Comparison of ENCODE assay signal across 31 cellular contexts in the genomic region with DNA sequence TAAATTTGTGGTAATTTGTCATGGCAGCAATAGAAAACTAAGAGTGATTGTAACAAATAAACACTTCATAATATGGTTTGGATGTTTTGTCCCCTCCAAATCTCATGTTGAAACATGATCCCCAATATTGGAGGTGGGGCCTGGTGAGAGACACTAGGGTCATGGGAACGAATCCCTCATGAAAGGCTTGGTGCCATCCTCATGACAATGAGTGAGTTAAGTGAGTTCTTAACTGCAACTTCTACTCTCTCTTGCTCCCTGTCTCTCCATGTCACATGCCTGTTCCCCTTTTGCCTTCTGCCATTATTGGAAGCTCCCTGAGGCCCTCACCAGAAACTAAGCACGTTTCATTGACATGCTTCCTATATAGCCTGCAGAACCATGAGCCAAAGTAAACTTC.
"Had no signal": no experiment of that assay in that cellular context is flagged by ENCODE, and none has a peak within 500 bp of the region (broad histone marks: within the 10 kb centered on the region; RNA-seq: fewer than 3 reads in every experiment).

No MANE protein-coding gene starts in this region.

- H3K27ac Mint-ChIP-seq: activated CD4-positive, alpha-beta memory T cell treated with anti-CD3 and anti-CD28 coated beads, Interleukin-2, amount 10 ng/mL, durations not matched to agents 7 days and 5 days; activated CD4-positive, alpha-beta T cell treated with anti-CD3 and anti-CD28 coated beads, Interleukin-2, amount 10 ng/mL, durations not matched to agents 7 days and 5 days; activated naive CD4-positive, alpha-beta T cell treated with anti-CD3 and anti-CD28 coated beads, Interleukin-2, amount 10 ng/mL, durations not matched to agents 7 days and 5 days; activated naive CD4-positive, alpha-beta T cell treated with anti-CD3 and anti-CD28 coated beads, Interleukin-2, amount 50 U/mL, for 72 hours; activated naive CD8-positive, alpha-beta T cell treated with anti-CD3 and anti-CD28 coated beads, Interleukin-2, amount 10 ng/mL, durations not matched to agents 7 days and 5 days; activated T-cell treated with anti-CD3 and anti-CD28 coated beads, Interleukin-2, amount 50 U/mL, for 24 hours; activated T-cell treated with anti-CD3 and anti-CD28 coated beads, Interleukin-2, amount 50 U/mL, for 72 hours; brain; T-helper 17 cell; T-helper 2 cell treated with Interferon-gamma antibody and Interleukin-4, amounts not matched to agents 5 μg/mL and 100 μg/mL, for 36 hours had no signal

- H3K36me3 ChIP-seq: ascending aorta, breast epithelium, cardiac muscle cell, colonic mucosa, gastrocnemius medialis, heart left ventricle had no signal

- H3K4me1 Mint-ChIP-seq: activated CD4-positive, alpha-beta memory T cell treated with anti-CD3 and anti-CD28 coated beads, Interleukin-2, amount 10 ng/mL, durations not matched to agents 7 days and 5 days; activated CD4-positive, alpha-beta T cell treated with anti-CD3 and anti-CD28 coated beads, Interleukin-2, amount 10 ng/mL, durations not matched to agents 7 days and 5 days; activated naive CD4-positive, alpha-beta T cell treated with anti-CD3 and anti-CD28 coated beads, Interleukin-2, amount 10 ng/mL, durations not matched to agents 7 days and 5 days; activated naive CD8-positive, alpha-beta T cell treated with anti-CD3 and anti-CD28 coated beads, Interleukin-2, amount 10 ng/mL, durations not matched to agents 7 days and 5 days; brain; T-helper 17 cell had no signal

- H3K27ac ChIP-seq: ascending aorta, breast epithelium, cardiac muscle cell, colonic mucosa, gastrocnemius medialis, heart left ventricle, hepatocyte had no signal

- H3K4me3 Mint-ChIP-seq: activated CD4-positive, alpha-beta memory T cell treated with anti-CD3 and anti-CD28 coated beads, Interleukin-2, amount 10 ng/mL, durations not matched to agents 7 days and 5 days; activated CD4-positive, alpha-beta T cell treated with anti-CD3 and anti-CD28 coated beads, Interleukin-2, amount 10 ng/mL, durations not matched to agents 7 days and 5 days; activated naive CD4-positive, alpha-beta T cell treated with anti-CD3 and anti-CD28 coated beads, Interleukin-2, amount 10 ng/mL, durations not matched to agents 7 days and 5 days; activated naive CD8-positive, alpha-beta T cell treated with anti-CD3 and anti-CD28 coated beads, Interleukin-2, amount 10 ng/mL, durations not matched to agents 7 days and 5 days; activated T-cell treated with anti-CD3 and anti-CD28 coated beads, Interleukin-2, amount 50 U/mL, for 24 hours; activated T-cell treated with anti-CD3 and anti-CD28 coated beads, Interleukin-2, amount 50 U/mL, for 72 hours; brain; T-helper 17 cell; T-helper 2 cell treated with Interferon-gamma antibody and Interleukin-4, amounts not matched to agents 5 μg/mL and 100 μg/mL, for 36 hours had no signal

- H3K36me3 Mint-ChIP-seq: activated naive CD4-positive, alpha-beta T cell treated with anti-CD3 and anti-CD28 coated beads, Interleukin-2, amount 10 ng/mL, durations not matched to agents 7 days and 5 days; activated naive CD4-positive, alpha-beta T cell treated with anti-CD3 and anti-CD28 coated beads, Interleukin-2, amount 50 U/mL, for 72 hours; activated naive CD8-positive, alpha-beta T cell treated with anti-CD3 and anti-CD28 coated beads, Interleukin-2, amount 10 ng/mL, durations not matched to agents 7 days and 5 days; brain had no signal

- H3K27me3 Mint-ChIP-seq: activated CD4-positive, alpha-beta memory T cell treated with anti-CD3 and anti-CD28 coated beads, Interleukin-2, amount 10 ng/mL, durations not matched to agents 7 days and 5 days; activated CD4-positive, alpha-beta T cell treated with anti-CD3 and anti-CD28 coated beads, Interleukin-2, amount 10 ng/mL, durations not matched to agents 7 days and 5 days; activated naive CD4-positive, alpha-beta T cell treated with anti-CD3 and anti-CD28 coated beads, Interleukin-2, amount 10 ng/mL, durations not matched to agents 7 days and 5 days; activated naive CD8-positive, alpha-beta T cell treated with anti-CD3 and anti-CD28 coated beads, Interleukin-2, amount 10 ng/mL, durations not matched to agents 7 days and 5 days; activated T-cell treated with anti-CD3 and anti-CD28 coated beads, Interleukin-2, amount 50 U/mL, for 24 hours; T-helper 17 cell had no signal

- DNase-seq: activated CD4-positive, alpha-beta memory T cell treated with anti-CD3 and anti-CD28 coated beads, Interleukin-2, amount 10 ng/mL, durations not matched to agents 7 days and 5 days; activated CD4-positive, alpha-beta T cell treated with anti-CD3 and anti-CD28 coated beads for 1 hour; activated CD4-positive, alpha-beta T cell treated with anti-CD3 and anti-CD28 coated beads for 4 hours; activated CD4-positive, alpha-beta T cell treated with anti-CD3 and anti-CD28 coated beads, Interleukin-2, amount 10 ng/mL, durations not matched to agents 7 days and 5 days; activated CD4-positive, alpha-beta T cell treated with anti-CD3 and anti-CD28 coated beads, Interleukin-2, amount 50 U/mL, for 4 hours; activated CD8-positive, alpha-beta memory T cell treated with anti-CD3 and anti-CD28 coated beads, Interleukin-2, amount 50 U/mL, for 48 hours; activated gamma-delta T cell; activated naive CD4-positive, alpha-beta T cell; activated naive CD4-positive, alpha-beta T cell treated with anti-CD3 and anti-CD28 coated beads, Interleukin-2, amount 10 ng/mL, durations not matched to agents 7 days and 5 days; activated naive CD8-positive, alpha-beta T cell treated with anti-CD3 and anti-CD28 coated beads, Interleukin-2, amount 10 ng/mL, durations not matched to agents 7 days and 5 days; activated T-cell treated with anti-CD3 and anti-CD28 coated beads for 4 hours; activated T-cell treated with anti-CD3 and anti-CD28 coated beads, Interleukin-2, amount 50 U/mL, for 24 hours; activated T-cell treated with anti-CD3 and anti-CD28 coated beads, Interleukin-2, amount 50 U/mL, for 72 hours; central memory CD4-positive, alpha-beta T cell; cerebellar nuclear complex; colonic mucosa; effector CD8-positive, alpha-beta T cell; foreskin fibroblast; gastrocnemius medialis; glutamatergic neuron; heart left ventricle; T-helper 17 cell; T1000 had no signal

- H3K4me1 ChIP-seq: ascending aorta, breast epithelium, colonic mucosa, gastrocnemius medialis, heart left ventricle had no signal

- H3K9me3 ChIP-seq: ascending aorta, breast epithelium, colonic mucosa, gastrocnemius medialis had no signal

- H3K27me3 ChIP-seq: ascending aorta, breast epithelium, cardiac muscle cell, colonic mucosa, gastrocnemius medialis, heart left ventricle, hepatocyte had no signal

- ATAC-seq: activated naive CD4-positive, alpha-beta T cell treated with anti-CD3 and anti-CD28 coated beads, Interleukin-2, amount 50 U/mL, for 72 hours; activated T-cell treated with anti-CD3 and anti-CD28 coated beads, Interleukin-2, amount 50 U/mL, for 72 hours; esophagus mucosa; gastrocnemius medialis; heart left ventricle; T-helper 17 cell had no signal

- H3K4me3 ChIP-seq: ascending aorta, breast epithelium, cardiac muscle cell, colonic mucosa, gastrocnemius medialis, heart left ventricle, hepatocyte had no signal
